8 cellular contexts compared by ENCODE assay signal in genomic region chr11:128587415-128587814, GRCh38. TPM values are rescaled to one million over a fixed set of nuclear protein-coding genes. Genes with fewer than 3 reads are reported as not detected.
A peak's percentile ranks its signal among the peaks of the same experiment; 100 is the strongest.
DNase-seq lines count a peak whose midpoint lies in the region; ATAC-seq, FAIRE-seq and TF ChIP-seq lines count a peak whose summit lies in the region.

ETS1 (minus strand) TSS chr11:128587558; CDS start chr11:128573130, 14,428 bp downstream.

- TF ChIP-seq CTCF in foreskin keratinocyte (conservative IDR thresholded peaks at IDR 0.05) = no peak
- no peak for TF ChIP-seq CTCF in omental fat pad (IDR thresholded peaks at IDR 0.05)

- H3K4me1 ChIP-seq in ES-I3 (ENCODE audit: insufficient read depth, low read length) (peaks cover under 1% of the 10 kb centered on the region), foreskin keratinocyte (no peaks in the 10 kb centered on the region)

- H3K9ac ChIP-seq in ES-I3 (ENCODE audit: low read depth, low read length) = peak within 1 kb of the TSS; percentile 56

- H3K27ac ChIP-seq in foreskin keratinocyte = no peak within 1 kb of the TSS

- peaks cover 69% of the 10 kb centered on the region for H3K27me3 ChIP-seq in foreskin keratinocyte

- H3K36me3 ChIP-seq in ES-I3 (ENCODE audit: insufficient read depth, low read length) = no peaks in the 10 kb centered on the region

- TF ChIP-seq POLR2A in GM12892 (IDR thresholded peaks at IDR 0.05; ENCODE audit: low read depth, low read length) = no peak

- no peak for FAIRE-seq in GM12892 (lab: Jason Lieb, UNC)

- DNase-seq in foreskin keratinocyte (peak in 1 of 2 donors; percentile 37), omental fat pad (ENCODE audit: low spot score) (no peak), EL (no peak), GM12892 (ENCODE audit: insufficient read length) (no peak)

- ATAC-seq in foreskin keratinocyte = peak; percentile 33
- no peak for ATAC-seq in omental fat pad (ENCODE audit: low FRiP score)
- no peak for ATAC-seq in HG03025 (IDR thresholded peaks at IDR 0.05; ENCODE audit: low FRiP score, unreplicated experiment)
- ATAC-seq in HG03439 (IDR thresholded peaks at IDR 0.05; ENCODE audit: unreplicated experiment) = no peak

- no peaks in the 10 kb centered on the region; the same call in 1 of the 2 replicates for H3K9me3 ChIP-seq in ES-I3 (ENCODE audit: control insufficient read depth, insufficient read depth, low read length)

TF ChIP-seq in PFSK-1, 5 proteins besides CTCF, POLR2A, EP300 and RAD21:
- TF ChIP-seq POLR2AphosphoS5 (IDR thresholded peaks at IDR 0.05; ENCODE audit: low read depth, low read length) = peak; percentile 53; the same call in 1 of the 2 replicates
- TF ChIP-seq SIN3A (IDR thresholded peaks at IDR 0.05; ENCODE audit: borderline replicate concordance, insufficient read depth, low read length) = peak; percentile 79; the same call in 1 of the 2 replicates
- no peak for TF ChIP-seq REST (IDR thresholded peaks at IDR 0.05; ENCODE audit: insufficient read depth in 1 of 2, low read depth in 2 of 2, low read length in 2 of 2)
- no peak for TF ChIP-seq FOXP2 (optimal IDR thresholded peaks at IDR 0.05; ENCODE audit: borderline replicate concordance, extremely low read depth, extremely low read length, insufficient read depth)
- TF ChIP-seq TAF1 (IDR thresholded peaks at IDR 0.05; ENCODE audit: borderline replicate concordance, insufficient read depth, low read length) = no peak

RNA-seq across cellular contexts. Expression of gene ETS1, which starts in this region (rescaled TPM):
- polyA plus RNA-seq in PFSK-1 (2012; ENCODE audit: insufficient read length, low read depth) = 268 TPM
- 125 and 134 TPM in 2 replicates for total RNA-seq in foreskin keratinocyte
- polyA plus RNA-seq in foreskin keratinocyte = 29.0 and 33.9 TPM in 2 replicates
- total RNA-seq in omental fat pad = 100 to 1,000 TPM in 3 of 4 donors, 10 to 100 TPM in 1; 72.4 to 211 (median 165) TPM
- 71.8 TPM for polyA plus RNA-seq in GM12892 (2012; ENCODE audit: missing spikeins)
